23 cellular contexts compared by ENCODE assay signal in the genomic region with DNA sequence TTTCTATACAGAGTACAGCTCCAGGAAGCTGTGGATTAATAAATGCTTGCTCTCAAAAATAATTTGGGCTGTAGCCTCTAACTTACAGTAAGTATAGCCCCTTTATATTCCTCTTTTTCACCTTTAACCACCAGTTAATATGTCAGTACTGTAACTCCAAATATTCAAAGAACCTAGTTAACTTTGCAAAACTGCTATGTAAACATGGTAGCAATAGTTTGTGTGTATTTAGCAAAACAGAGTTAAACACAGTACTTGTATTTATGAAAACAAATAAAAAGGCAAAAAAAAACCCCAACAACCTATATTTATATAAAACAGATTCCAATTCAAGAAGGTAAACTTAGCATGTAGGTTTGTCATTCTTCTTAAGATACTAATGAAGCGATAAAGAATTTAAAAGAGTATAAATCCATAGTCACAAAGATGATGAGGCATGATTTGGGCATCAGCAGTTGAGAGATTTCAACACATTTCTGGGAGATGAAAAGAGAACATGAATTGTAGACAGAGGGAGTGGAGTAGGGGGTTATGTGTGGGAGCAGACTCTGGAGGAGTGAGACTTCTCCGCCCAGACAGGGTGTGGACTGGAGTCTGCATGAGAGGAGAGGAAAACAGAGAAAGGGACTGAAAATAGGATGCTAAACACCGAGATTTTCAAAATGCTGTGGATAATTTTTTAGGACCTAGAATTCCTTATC. TPM values are rescaled to one million over a fixed set of nuclear protein-coding genes. Genes with fewer than 3 reads are reported as not detected.
DNase-seq lines count a peak whose midpoint lies in the region; ATAC-seq, FAIRE-seq and TF ChIP-seq lines count a peak whose summit lies in the region.
"Had no signal": no experiment of that assay in that cellular context is flagged by ENCODE, and none has a peak within 500 bp of the region (broad histone marks: within the 10 kb centered on the region; RNA-seq: fewer than 3 reads in every experiment).

No MANE protein-coding gene starts in this region.

- no peaks in the 10 kb centered on the region for H3K36me3 Mint-ChIP-seq in MCF 10A (ENCODE audit: insufficient read depth, unreplicated experiment)
- H3K36me3 Mint-ChIP-seq: activated CD8-positive, alpha-beta memory T cell treated with anti-CD3 and anti-CD28 coated beads, Interleukin-2, amount 10 ng/mL, durations not matched to agents 7 days and 5 days; neural progenitor cell had no signal

- H3K79me1 ChIP-seq in mesenchymal stem cell (replicated peaks; ENCODE audit: low read length, poor library complexity, severe bottlenecking): no peaks in the 10 kb centered on the region

- no peak overlapping the region for H3K4me2 ChIP-seq in mesenchymal stem cell (ENCODE audit: low read length, poor library complexity, severe bottlenecking)
- H3K4me2 ChIP-seq in PC-9: no peak overlapping the region
- H3K4me2 ChIP-seq: neural progenitor cell had no signal

- H3K4me3 Mint-ChIP-seq in MCF 10A (ENCODE audit: unreplicated experiment): no peak overlapping the region
- H3K4me3 Mint-ChIP-seq: activated CD8-positive, alpha-beta memory T cell treated with anti-CD3 and anti-CD28 coated beads, Interleukin-2, amount 10 ng/mL, durations not matched to agents 7 days and 5 days; activated T-helper 17 cell treated with anti-CD3 and anti-CD28 coated beads, Interleukin-2, amount 50 U/mL, for 72 hours; neural progenitor cell had no signal

- H2BK15ac ChIP-seq in mesenchymal stem cell (ENCODE audit: low read depth, poor library complexity, severe bottlenecking): no peak overlapping the region

- H3K79me2 ChIP-seq in PC-9 (ENCODE audit: low read depth): no peaks in the 10 kb centered on the region

- H3K9me3 ChIP-seq in breast epithelium (no peaks in the 10 kb centered on the region), mesenchymal stem cell (ENCODE audit: control insufficient read depth, low read length) (no peaks in the 10 kb centered on the region), PC-9 (ENCODE audit: insufficient read depth, low read depth) (no peaks in the 10 kb centered on the region)
- H3K9me3 ChIP-seq: HAP-1, upper lobe of left lung had no signal

- H4K91ac ChIP-seq in mesenchymal stem cell (ENCODE audit: low read length): no peak overlapping the region

- no peak overlapping the region for H3K4ac ChIP-seq in mesenchymal stem cell (ENCODE audit: low read depth in 1 of 2, low read length in 2 of 2)

- ATAC-seq in Right ventricle myocardium superior (ENCODE audit: poor library complexity): no peak
- ATAC-seq: activated CD8-positive, alpha-beta memory T cell treated with anti-CD3 and anti-CD28 coated beads, Interleukin-2, amount 10 ng/mL, durations not matched to agents 7 days and 5 days; activated T-helper 17 cell treated with anti-CD3 and anti-CD28 coated beads, Interleukin-2, amount 50 U/mL, for 72 hours had no signal

- BruUV-seq in MCF 10A (replicated peaks; lab: Mats Ljungman, UMichigan) (no TSS peak), PC-9 (replicated peaks; lab: Mats Ljungman, UMichigan) (no TSS peak)

- CTCF ChIA-PET in MCF 10A (lab: Yijun Ruan, JAX) (interaction anchor here (1.0 to 7.7 kb wide), 3 partner anchors 61 to 171 kb away, joined by 3 to 281 read pairs (median 4); no protein-coding TSS in a partner anchor), PC-9 (lab: Charles Lee) (no interaction called here)

- H3K23ac ChIP-seq in mesenchymal stem cell (ENCODE audit: low read length in 2 of 2): no peak overlapping the region

- H3K4me1 ChIP-seq in breast epithelium: no peaks in the 10 kb centered on the region
- H3K4me1 ChIP-seq in mesenchymal stem cell (ENCODE audit: control insufficient read depth, insufficient read depth, low read depth, low read length): no peaks in the 10 kb centered on the region
- H3K4me1 ChIP-seq in PC-9 (replicated peaks; ENCODE audit: insufficient read depth): 0 out of 2 replicates have a peak, but pooled peaks cover 6% of the 10 kb centered on the region
- H3K4me1 ChIP-seq: HAP-1, neural progenitor cell had no signal

- peak overlapping the region in 1 of 2 experiments; percentile 23 for H2BK12ac ChIP-seq in mesenchymal stem cell (ENCODE audit: low read length in 2 of 2)

- H4K8ac ChIP-seq in mesenchymal stem cell (ENCODE audit: low read length): no peak overlapping the region

- peaks cover 7% of the 10 kb centered on the region; the same call in 1 of the 2 replicates for H3F3A ChIP-seq in PC-9 (ENCODE audit: insufficient read depth, low read depth)

- H3K36me3 ChIP-seq in breast epithelium: no peaks in the 10 kb centered on the region
- H3K36me3 ChIP-seq in mesenchymal stem cell (ENCODE audit: control insufficient read depth in 1 of 2, insufficient read depth in 2 of 2, low read depth in 1 of 2, low read length in 2 of 2): no peaks in the 10 kb centered on the region
- no peaks in the 10 kb centered on the region for H3K36me3 ChIP-seq in PC-9 (ENCODE audit: low read depth)
- H3K36me3 ChIP-seq: HAP-1, neural progenitor cell, upper lobe of left lung had no signal

- TF ChIP-seq CTCF in MCF 10A (IDR thresholded peaks at IDR 0.05; ENCODE audit: unreplicated experiment): no peak
- TF ChIP-seq CTCF in breast epithelium (IDR thresholded peaks at IDR 0.05): no peak
- TF ChIP-seq CTCF in choroid plexus epithelial cell (conservative IDR thresholded peaks at IDR 0.05; ENCODE audit: low read depth, low read length): no peak
- no peak for TF ChIP-seq CTCF in PC-9 (conservative IDR thresholded peaks at IDR 0.05)

- TF ChIP-seq POLR2A in breast epithelium (IDR thresholded peaks at IDR 0.05): no peak

- H3K27ac ChIP-seq in breast epithelium (no peak overlapping the region), mesenchymal stem cell (ENCODE audit: low read length, poor library complexity, severe bottlenecking) (no peak overlapping the region), PC-9 (no peak overlapping the region)
- H3K27ac ChIP-seq: epithelial cell of prostate, neural progenitor cell, upper lobe of left lung had no signal

- whole genome bisulfite sequencing in mesenchymal stem cell: 96% methylated on average over 2 of the region's 3 CpGs

- peak overlapping the region; percentile 8 for H3K27ac Mint-ChIP-seq in MCF 10A (ENCODE audit: low read depth, unreplicated experiment)
- H3K27ac Mint-ChIP-seq: activated CD8-positive, alpha-beta memory T cell treated with anti-CD3 and anti-CD28 coated beads, Interleukin-2, amount 10 ng/mL, durations not matched to agents 7 days and 5 days; activated T-helper 17 cell treated with anti-CD3 and anti-CD28 coated beads, Interleukin-2, amount 50 U/mL, for 72 hours; neural progenitor cell had no signal

- POLR2A ChIA-PET in MCF 10A (lab: Yijun Ruan, JAX) (interaction anchor here (0.6 kb wide), 1 partner anchor 137 kb away, joined by 3 read pairs; no protein-coding TSS in a partner anchor), PC-9 (lab: Charles Lee; ENCODE audit: unreplicated experiment) (interaction anchor here (0.6 kb wide), 1 partner anchor 103 kb away, joined by 4 read pairs; no protein-coding TSS in a partner anchor)

- no peaks in the 10 kb centered on the region for H3K9me2 ChIP-seq in PC-9 (ENCODE audit: insufficient read depth)

- intact Hi-C loops in MCF 10A (cut with micrococcal nuclease) (loop anchor here (5.0 kb wide), 1 partner anchor 55 kb away; a partner anchor contains a TSS), breast epithelium (cut with DNase I; ENCODE audit: low total_unique reads) (no loop called here), PC-9 (cut with micrococcal nuclease; ENCODE audit: unreplicated experiment) (loop anchor here (5.0 to 10.0 kb wide), 3 partner anchors 45 to 437 kb away; a partner anchor contains a TSS), Right ventricle myocardium superior (cut with DNase I) (no loop called here)

- H3K9me3 Mint-ChIP-seq in MCF 10A (ENCODE audit: unreplicated experiment): no peaks in the 10 kb centered on the region
- H3K9me3 Mint-ChIP-seq: activated T-helper 17 cell treated with anti-CD3 and anti-CD28 coated beads, Interleukin-2, amount 50 U/mL, for 72 hours; neural progenitor cell had no signal

- H3K4me3 ChIP-seq in breast epithelium: no peak overlapping the region
- H3K4me3 ChIP-seq in choroid plexus epithelial cell (ENCODE audit: low read depth, low read length): no peak overlapping the region
- H3K4me3 ChIP-seq in mesenchymal stem cell (ENCODE audit: insufficient read depth in 1 of 2, low read depth in 1 of 2, low read length in 2 of 2): no peak overlapping the region
- H3K4me3 ChIP-seq in PC-9: no peak overlapping the region
- H3K4me3 ChIP-seq: HAP-1, neural progenitor cell, upper lobe of left lung had no signal

- no peak for FAIRE-seq in urothelium cell line (lab: Jason Lieb, UNC)

- DNase-seq in MCF 10A (ENCODE audit: unreplicated experiment): no peak
- no peak for DNase-seq in breast epithelium (ENCODE audit: low spot score in 2 of 2)
- DNase-seq in choroid plexus epithelial cell (ENCODE audit: low read depth): peak; percentile 49
- peak; percentile 23 for DNase-seq in mesenchymal stem cell
- no peak for DNase-seq in PC-9
- DNase-seq in urothelium cell line (ENCODE audit: low spot score): no peak
- DNase-seq in NCI-H187 treated with DMSO at 0.1 percent for 48 hours (lab: John Stamatoyannopoulos, UW): no peak
- no peak for DNase-seq in Right ventricle myocardium superior
- DNase-seq: activated CD4-positive, alpha-beta T cell treated with anti-CD3 and anti-CD28 coated beads for 4 hours; activated CD8-positive, alpha-beta memory T cell treated with anti-CD3 and anti-CD28 coated beads, Interleukin-2, amount 10 ng/mL, durations not matched to agents 7 days and 5 days; Calu3; dermis blood vessel endothelial cell; NCI-H1436; NCI-H2171; NCI-H69; SHP77; stimulated activated CD4-positive, alpha-beta T cell treated with anti-CD3 and anti-CD28 coated beads, Interleukin-4, amount 100 ng/mL, for 4 hours; SW 1271 had no signal

- H3K18ac ChIP-seq in mesenchymal stem cell (ENCODE audit: low read depth in 1 of 2, low read length in 2 of 2): peak overlapping the region in 1 of 2 experiments; percentile 57

- no peak overlapping the region for H3K9ac ChIP-seq in mesenchymal stem cell (ENCODE audit: low read length)
- H3K9ac ChIP-seq: neural progenitor cell had no signal

- no peak overlapping the region for H2BK5ac ChIP-seq in mesenchymal stem cell (ENCODE audit: low read depth, low read length, poor library complexity, severe bottlenecking)

- peak overlapping the region; percentile 65 for H2AK5ac ChIP-seq in mesenchymal stem cell (ENCODE audit: low read length, severe bottlenecking)

- H3K4me1 Mint-ChIP-seq in MCF 10A (ENCODE audit: insufficient read depth, unreplicated experiment): peaks cover 9% of the 10 kb centered on the region
- H3K4me1 Mint-ChIP-seq: neural progenitor cell had no signal

- no peak overlapping the region for H2BK120ac ChIP-seq in mesenchymal stem cell (ENCODE audit: low read depth, low read length)

- no peaks in the 10 kb centered on the region for H4K20me1 ChIP-seq in PC-9 (ENCODE audit: insufficient read depth)

- H3K27me3 Mint-ChIP-seq in MCF 10A (ENCODE audit: insufficient read depth, unreplicated experiment): no peaks in the 10 kb centered on the region
- H3K27me3 Mint-ChIP-seq: activated CD8-positive, alpha-beta memory T cell treated with anti-CD3 and anti-CD28 coated beads, Interleukin-2, amount 10 ng/mL, durations not matched to agents 7 days and 5 days; activated T-helper 17 cell treated with anti-CD3 and anti-CD28 coated beads, Interleukin-2, amount 50 U/mL, for 72 hours had no signal

- H3K14ac ChIP-seq in mesenchymal stem cell (ENCODE audit: low read length in 2 of 2): no peak overlapping the region

- H2AFZ ChIP-seq in mesenchymal stem cell (ENCODE audit: low read depth, low read length) (no peak overlapping the region), PC-9 (no peak overlapping the region)
- H2AFZ ChIP-seq: neural progenitor cell had no signal

- no peaks in the 10 kb centered on the region for H3K27me3 ChIP-seq in breast epithelium
- H3K27me3 ChIP-seq in mesenchymal stem cell (ENCODE audit: control insufficient read depth in 1 of 2, insufficient read depth in 1 of 2, low read length in 2 of 2): no peaks in the 10 kb centered on the region
- no peaks in the 10 kb centered on the region for H3K27me3 ChIP-seq in PC-9 (ENCODE audit: insufficient read depth, low read depth)
- H3K27me3 ChIP-seq: neural progenitor cell, upper lobe of left lung had no signal

RNA-seq across cellular contexts. Expression of a gene that starts 47.0 kb away (rescaled TPM):
- total RNA-seq in MCF 10A (2022): 30.7 and 34.9 TPM in 2 replicates
- 10 to 100 TPM in 1 of 3 donors, 1 to 10 TPM in 1, under 1 TPM in 1; 0.64 to 13.8 (median 5.6) TPM for total RNA-seq in breast epithelium
- 51.1 TPM for polyA plus RNA-seq in mesenchymal stem cell (2013, experiment 1 of 2)
- 51.8 TPM for polyA plus RNA-seq in mesenchymal stem cell (2013, experiment 2 of 2)
- 34.5 and 34.6 TPM in 2 replicates for total RNA-seq in PC-9 (2021)
- total RNA-seq in Right ventricle myocardium superior: 0.62 TPM

RNA-seq across cellular contexts. Expression of a gene that starts 55.9 kb away (rescaled TPM):
- total RNA-seq in MCF 10A (2022): 17.3 and 17.6 TPM in 2 replicates
- 10 to 100 TPM; 15.1 to 39.4 (median 27.2) TPM for total RNA-seq in breast epithelium
- polyA plus RNA-seq in mesenchymal stem cell (2013, experiment 1 of 2): 368 TPM
- polyA plus RNA-seq in mesenchymal stem cell (2013, experiment 2 of 2): 390 TPM
- total RNA-seq in PC-9 (2021): 3.6 and 3.9 TPM in 2 replicates
- total RNA-seq in Right ventricle myocardium superior: 5.3 TPM

Comparison
In these comparisons a context has a peak if more than half of its experiments do, and no peak if none do; other contexts are left out.
1. intact Hi-C loops: an anchor here in MCF 10A (5.0 kb wide) and PC-9 (5.0 to 10.0 kb wide); none called in breast epithelium and Right ventricle myocardium superior.
2. DNase-seq: peak in choroid plexus epithelial cell (single experiment) and mesenchymal stem cell (single experiment); none in MCF 10A (single experiment), breast epithelium (0 of 2), PC-9 (0 of 2), urothelium cell line (single experiment), NCI-H187 treated with DMSO at 0.1 percent for 48 hours (single experiment) and Right ventricle myocardium superior (single experiment).